Comparison of ENCODE assay signal across 8 cellular contexts in genomic region chr3:42247576-42248027, GRCh38. TPM values are rescaled to one million over a fixed set of nuclear protein-coding genes. Genes with fewer than 3 reads are reported as not detected.
DNase-seq lines count a peak whose midpoint lies in the region; ATAC-seq and TF ChIP-seq lines count a peak whose summit lies in the region.

No MANE protein-coding gene starts in this region.

- POLR2A ChIA-PET in PC-3 (lab: Charles Lee; ENCODE audit: unreplicated experiment), result interaction anchor here (0.6 kb wide), 1 partner anchor 174 kb away, joined by 4 read pairs; no protein-coding TSS in a partner anchor

- peak; percentile 96 for TF ChIP-seq CTCF in PC-3 (conservative IDR thresholded peaks at IDR 0.05; ENCODE audit: low read depth, low read length)
- peak; percentile 77 for TF ChIP-seq CTCF in fibroblast of mammary gland (conservative IDR thresholded peaks at IDR 0.05; ENCODE audit: control insufficient read depth, insufficient read depth, low read depth, low read length)
- peak; percentile 56 to 63 for TF ChIP-seq CTCF in tibial artery (IDR thresholded peaks at IDR 0.05)

- H3K36me3 Mint-ChIP-seq in activated T-cell treated with anti-CD3 and anti-CD28 coated beads, Interleukin-2, amount 50 U/mL, for 24 hours (ENCODE audit: low read depth), result no peaks in the 10 kb centered on the region

- intact Hi-C loops in PC-3 (cut with micrococcal nuclease), result loop anchor here (1.0 kb wide), 2 partner anchors 196 to 300 kb away; no protein-coding TSS in a partner anchor
- intact Hi-C loops in tibial artery (cut with DNase I; ENCODE audit: low total_unique reads), result loop anchor here (5.0 kb wide), 1 partner anchor 195 kb away; no protein-coding TSS in a partner anchor

- no peak overlapping the region for H3K4me3 Mint-ChIP-seq in activated T-cell treated with anti-CD3 and anti-CD28 coated beads, Interleukin-2, amount 50 U/mL, for 24 hours

- H2AFZ ChIP-seq in PC-3 (ENCODE audit: low read length), result peak overlapping the region; percentile 31; the same call in 1 of the 2 replicates

- H3K27ac ChIP-seq in PC-3 (ENCODE audit: low read length), result no peak overlapping the region
- no peak overlapping the region for H3K27ac ChIP-seq in tibial artery

- CTCF ChIA-PET in PC-3 (lab: Charles Lee), result interaction anchor here (1.1 to 3.9 kb wide), 4 partner anchors 15 to 195 kb away, joined by 3 to 46 read pairs (median 4); no protein-coding TSS in a partner anchor

- H3K4me3 ChIP-seq in PC-3 (ENCODE audit: low read length), result no peak overlapping the region
- no peak overlapping the region for H3K4me3 ChIP-seq in fibroblast of mammary gland (ENCODE audit: control insufficient read depth, low read depth, low read length)
- H3K4me3 ChIP-seq in tibial artery, result no peak overlapping the region

- peaks cover 8% of the 10 kb centered on the region for H3K27me3 ChIP-seq in PC-3 (ENCODE audit: low read length)
- peaks cover 0 to 11% of the 10 kb centered on the region in 2 donors for H3K27me3 ChIP-seq in tibial artery

- H3K27ac Mint-ChIP-seq in activated T-cell treated with anti-CD3 and anti-CD28 coated beads, Interleukin-2, amount 50 U/mL, for 24 hours, result no peak overlapping the region

- H3K9me3 ChIP-seq in PC-3 (ENCODE audit: low read length) (no peaks in the 10 kb centered on the region), tibial artery (no peaks in the 10 kb centered on the region)

- ATAC-seq in HG03439 (IDR thresholded peaks at IDR 0.05; ENCODE audit: unreplicated experiment) (peak; percentile 79), PC-3 (peak; percentile 77)

- peak; percentile 22 for DNase-seq in NK-92 treated with Interleukin-12 subunit alpha and Interleukin-12 subunit beta, amount 100 ng/mL, for 24 hours (lab: John Stamatoyannopoulos, UW)
- DNase-seq in NK-92 (lab: John Stamatoyannopoulos, UW; ENCODE audit: unreplicated experiment) (no peak), PC-3 (peak; percentile 88), fibroblast of mammary gland (ENCODE audit: low read depth) (peak; percentile 60), nucleus accumbens (lab: John Stamatoyannopoulos, UW) (peak in 39 of 56 donors; percentile 4 to 79 (median 35)), tibial artery (peak in 1 of 2 donors; percentile 47)
- peak; percentile 68 for DNase-seq in activated T-cell treated with anti-CD3 and anti-CD28 coated beads, Interleukin-2, amount 50 U/mL, for 24 hours

- H3K27me3 Mint-ChIP-seq in activated T-cell treated with anti-CD3 and anti-CD28 coated beads, Interleukin-2, amount 50 U/mL, for 24 hours, result peaks cover 2% of the 10 kb centered on the region

- H3K36me3 ChIP-seq in PC-3 (ENCODE audit: low read depth, low read length), result no peaks in the 10 kb centered on the region
- no peaks in the 10 kb centered on the region for H3K36me3 ChIP-seq in tibial artery

- no peaks in the 10 kb centered on the region for H3K9me2 ChIP-seq in PC-3 (replicated peaks; ENCODE audit: low read length)

- no peaks in the 10 kb centered on the region for H3K4me1 ChIP-seq in PC-3 (ENCODE audit: insufficient read depth, low read length)
- no peaks in the 10 kb centered on the region for H3K4me1 ChIP-seq in tibial artery

- no peaks in the 10 kb centered on the region for H4K20me1 ChIP-seq in PC-3 (ENCODE audit: low read length)

- no peaks in the 10 kb centered on the region for H3F3A ChIP-seq in PC-3 (ENCODE audit: low read length, unreplicated experiment)

- no peak overlapping the region for H3K9ac ChIP-seq in PC-3 (ENCODE audit: low read length)

- peaks cover 10% of the 10 kb centered on the region for H3K4me1 Mint-ChIP-seq in activated T-cell treated with anti-CD3 and anti-CD28 coated beads, Interleukin-2, amount 50 U/mL, for 24 hours (ENCODE audit: low read depth)

- H3K4me2 ChIP-seq in PC-3 (ENCODE audit: low read length), result peak overlapping the region; percentile 52

- no peaks in the 10 kb centered on the region for H3K79me2 ChIP-seq in PC-3 (ENCODE audit: low read length)

- no peaks in the 10 kb centered on the region for H3K9me3 Mint-ChIP-seq in activated T-cell treated with anti-CD3 and anti-CD28 coated beads, Interleukin-2, amount 50 U/mL, for 24 hours

- BruUV-seq in PC-3 (replicated peaks; lab: Mats Ljungman, UMichigan), result no TSS peak

RNA-seq across cellular contexts. Expression of gene CCK, which starts 18.4 kb away (rescaled TPM):
- 0.46 TPM in 1 of 2 replicates, not detected in the other for total RNA-seq in PC-3 (2014; rRNA removed)
